Comparison of ENCODE assay signal across 35 cellular contexts in the genomic region with DNA sequence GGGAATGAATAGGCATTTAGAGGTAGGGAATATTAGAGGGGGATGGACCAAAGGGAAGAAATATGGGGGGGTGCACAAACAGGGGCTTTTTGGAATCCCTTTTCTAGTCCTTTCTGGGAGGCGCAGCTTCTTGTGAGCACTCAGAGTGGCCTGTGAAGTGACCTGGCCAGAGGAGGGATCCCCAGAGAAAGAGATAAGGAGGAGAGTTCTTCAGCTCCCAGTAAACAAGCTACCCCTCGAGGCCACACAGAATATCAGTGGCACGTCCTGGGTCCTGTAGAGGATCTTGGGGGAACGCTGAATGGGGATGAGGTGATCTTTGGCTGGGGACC. TPM values are rescaled to one million over a fixed set of nuclear protein-coding genes. Genes with fewer than 3 reads are reported as not detected.
"Had no signal": no experiment of that assay in that cellular context is flagged by ENCODE, and none has a peak within 500 bp of the region (broad histone marks: within the 10 kb centered on the region; RNA-seq: fewer than 3 reads in every experiment).

No MANE protein-coding gene starts in this region.

- ATAC-seq: foreskin keratinocyte; gastroesophageal sphincter; heart left ventricle; left cardiac atrium; left lung; mucosa of descending colon; natural killer cell treated with Interleukin-12 subunit alpha and Interleukin-12 subunit beta and Interleukin-15 and Interleukin-18, amount 100 ng/mL, for 72 hours; psoas muscle; right cardiac atrium; stimulated activated naive CD8-positive, alpha-beta T cell treated with anti-CD3 and anti-CD28 coated beads, Interleukin-15, Interleukin-2, amounts not matched to agents 100 U/mL and 50 U/mL, for 24 hours had no signal

- H3K36me3 Mint-ChIP-seq: naive B cell; natural killer cell treated with Interleukin-12 subunit alpha and Interleukin-12 subunit beta and Interleukin-15 and Interleukin-18, amount 100 ng/mL, for 72 hours; stimulated activated memory B cell treated with anti-CD40 and anti-IgM and Interleukin-4, amounts not matched to agents 10 μg/mL and 1 μg/mL and 100 μg/mL, for 72 hours had no signal

- DNase-seq: effector CD8-positive, alpha-beta T cell; endodermal cell; foreskin keratinocyte; heart left ventricle; left cardiac atrium; mesenchymal stem cell; mucosa of descending colon; naive B cell; psoas muscle; sigmoid colon; stimulated activated CD4-positive, alpha-beta T cell treated with anti-CD3 and anti-CD28 coated beads, Interleukin-2, amount 100 ng/mL, for 24 hours; stimulated activated CD4-positive, alpha-beta T cell treated with anti-CD3 and anti-CD28 coated beads, Interleukin-4, amount 100 ng/mL, for 24 hours; stimulated activated naive CD8-positive, alpha-beta T cell treated with anti-CD3 and anti-CD28 coated beads, Interleukin-15, Interleukin-2, amounts not matched to agents 100 U/mL and 50 U/mL, for 24 hours; substantia nigra; testis; tibial artery had no signal

- H3K4me1 ChIP-seq: esophagus muscularis mucosa, gastroesophageal sphincter, heart left ventricle, left lung, psoas muscle, sigmoid colon, testis, tibial artery had no signal

- H3K9me3 ChIP-seq: esophagus muscularis mucosa, gastroesophageal sphincter, heart left ventricle, left lung, mucosa of descending colon, neutrophil, psoas muscle, sigmoid colon, testis, tibial artery had no signal

- H3K4me1 Mint-ChIP-seq: stimulated activated memory B cell treated with anti-CD40 and anti-IgM and Interleukin-4, amounts not matched to agents 10 μg/mL and 1 μg/mL and 100 μg/mL, for 72 hours had no signal

- H3K27ac ChIP-seq: coronary artery, esophagus muscularis mucosa, foreskin keratinocyte, gastroesophageal sphincter, heart left ventricle, hepatocyte, left lung, neutrophil, psoas muscle, sigmoid colon, testis, tibial artery had no signal

- H3K27me3 ChIP-seq: esophagus muscularis mucosa, foreskin keratinocyte, gastroesophageal sphincter, heart left ventricle, hepatocyte, left lung, neutrophil, sigmoid colon, testis, tibial artery had no signal

- H3K4me3 Mint-ChIP-seq: endodermal cell; mesothelial cell of epicardium; naive B cell; natural killer cell treated with Interleukin-12 subunit alpha and Interleukin-12 subunit beta and Interleukin-15 and Interleukin-18, amount 100 ng/mL, for 72 hours; neural crest cell; stimulated activated memory B cell treated with anti-CD40 and anti-IgM and Interleukin-4, amounts not matched to agents 10 μg/mL and 1 μg/mL and 100 μg/mL, for 72 hours; type B pancreatic cell had no signal

- H3K4me3 ChIP-seq: coronary artery, esophagus muscularis mucosa, gastroesophageal sphincter, heart left ventricle, hepatocyte, left lung, mucosa of descending colon, psoas muscle, sigmoid colon, testis, tibial artery had no signal

- H3K36me3 ChIP-seq: neutrophil had no signal

- H3K9me3 Mint-ChIP-seq: endodermal cell; mesothelial cell of epicardium; naive B cell; natural killer cell treated with Interleukin-12 subunit alpha and Interleukin-12 subunit beta and Interleukin-15 and Interleukin-18, amount 100 ng/mL, for 72 hours; neural crest cell; stimulated activated memory B cell treated with anti-CD40 and anti-IgM and Interleukin-4, amounts not matched to agents 10 μg/mL and 1 μg/mL and 100 μg/mL, for 72 hours; type B pancreatic cell had no signal

- H3K27ac Mint-ChIP-seq: endodermal cell; mesothelial cell of epicardium; stimulated activated memory B cell treated with anti-CD40 and anti-IgM and Interleukin-4, amounts not matched to agents 10 μg/mL and 1 μg/mL and 100 μg/mL, for 72 hours; type B pancreatic cell had no signal

- H3K27me3 Mint-ChIP-seq: type B pancreatic cell had no signal

RNA-seq across cellular contexts. Expression of a gene that starts 19.4 kb away (rescaled TPM):
- total RNA-seq: dermis microvascular lymphatic vessel endothelial cell; endothelial cell of umbilical vein; fibroblast of lung; lung microvascular endothelial cell; natural killer cell treated with Interleukin-12 subunit alpha and Interleukin-12 subunit beta and Interleukin-15 and Interleukin-18, amount 100 ng/mL, for 72 hours had no signal

RNA-seq across cellular contexts. Expression of a gene that starts 52.9 kb away (rescaled TPM):
- total RNA-seq: dermis microvascular lymphatic vessel endothelial cell, epithelial cell of proximal tubule, esophagus muscularis mucosa, fibroblast of lung, gastroesophageal sphincter, lung microvascular endothelial cell, skeletal muscle tissue, urinary bladder had no signal
